1 cellular context compared by ENCODE assay signal in the genomic region with DNA sequence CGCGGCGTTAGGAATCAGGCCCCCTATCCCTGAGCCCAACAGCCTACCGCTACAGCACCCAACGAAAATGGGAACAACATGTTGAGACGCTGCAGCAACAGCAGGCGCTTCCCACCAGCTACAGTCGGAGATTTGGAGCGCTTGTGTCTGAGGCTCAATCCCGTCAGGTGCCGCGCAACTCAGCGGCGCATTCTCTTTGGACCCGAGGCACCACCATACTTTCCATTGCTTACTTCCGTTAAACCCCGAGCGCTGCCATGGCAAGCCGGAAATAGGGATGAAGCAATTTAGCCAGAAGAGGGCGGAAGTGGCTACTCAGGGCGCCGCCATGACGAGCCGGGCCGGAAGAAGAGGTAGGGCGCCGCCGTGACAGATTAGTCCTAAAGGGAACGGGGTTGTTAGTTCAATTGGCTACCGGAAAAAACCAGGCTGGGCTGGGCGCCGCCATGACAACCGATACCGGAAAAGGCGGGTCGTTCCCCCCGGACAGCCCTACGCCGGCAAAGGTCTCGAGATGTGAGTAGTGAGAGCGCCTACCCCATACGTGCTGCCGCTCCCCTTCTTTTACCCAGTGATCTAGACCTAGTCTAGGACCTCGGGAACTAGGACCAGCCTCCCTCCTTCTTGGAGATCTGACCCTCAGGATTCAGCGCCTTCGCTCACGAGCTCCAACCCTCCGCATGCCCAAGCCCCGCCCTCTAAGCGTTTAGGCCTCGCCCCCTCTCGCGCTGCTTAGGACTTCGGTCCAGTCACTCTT.
A peak's percentile ranks its signal among the peaks of the same experiment; 100 is the strongest.
TF ChIP-seq lines count a peak whose summit lies in the region.

A gene with protein sequence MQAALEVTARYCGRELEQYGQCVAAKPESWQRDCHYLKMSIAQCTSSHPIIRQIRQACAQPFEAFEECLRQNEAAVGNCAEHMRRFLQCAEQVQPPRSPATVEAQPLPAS (plus strand): TSS at position 476 of the 757 bp plus-strand sequence. CDS start 39 bp downstream, at position 515.

TF ChIP-seq in GM23338, 12 proteins besides CTCF, POLR2A, EP300 and RAD21 (continued from another document):
- TF ChIP-seq, protein P1, sequence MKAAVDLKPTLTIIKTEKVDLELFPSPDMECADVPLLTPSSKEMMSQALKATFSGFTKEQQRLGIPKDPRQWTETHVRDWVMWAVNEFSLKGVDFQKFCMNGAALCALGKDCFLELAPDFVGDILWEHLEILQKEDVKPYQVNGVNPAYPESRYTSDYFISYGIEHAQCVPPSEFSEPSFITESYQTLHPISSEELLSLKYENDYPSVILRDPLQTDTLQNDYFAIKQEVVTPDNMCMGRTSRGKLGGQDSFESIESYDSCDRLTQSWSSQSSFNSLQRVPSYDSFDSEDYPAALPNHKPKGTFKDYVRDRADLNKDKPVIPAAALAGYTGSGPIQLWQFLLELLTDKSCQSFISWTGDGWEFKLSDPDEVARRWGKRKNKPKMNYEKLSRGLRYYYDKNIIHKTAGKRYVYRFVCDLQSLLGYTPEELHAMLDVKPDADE (IDR thresholded peaks at IDR 0.05): peak; percentile 94
- TF ChIP-seq, protein P2, sequence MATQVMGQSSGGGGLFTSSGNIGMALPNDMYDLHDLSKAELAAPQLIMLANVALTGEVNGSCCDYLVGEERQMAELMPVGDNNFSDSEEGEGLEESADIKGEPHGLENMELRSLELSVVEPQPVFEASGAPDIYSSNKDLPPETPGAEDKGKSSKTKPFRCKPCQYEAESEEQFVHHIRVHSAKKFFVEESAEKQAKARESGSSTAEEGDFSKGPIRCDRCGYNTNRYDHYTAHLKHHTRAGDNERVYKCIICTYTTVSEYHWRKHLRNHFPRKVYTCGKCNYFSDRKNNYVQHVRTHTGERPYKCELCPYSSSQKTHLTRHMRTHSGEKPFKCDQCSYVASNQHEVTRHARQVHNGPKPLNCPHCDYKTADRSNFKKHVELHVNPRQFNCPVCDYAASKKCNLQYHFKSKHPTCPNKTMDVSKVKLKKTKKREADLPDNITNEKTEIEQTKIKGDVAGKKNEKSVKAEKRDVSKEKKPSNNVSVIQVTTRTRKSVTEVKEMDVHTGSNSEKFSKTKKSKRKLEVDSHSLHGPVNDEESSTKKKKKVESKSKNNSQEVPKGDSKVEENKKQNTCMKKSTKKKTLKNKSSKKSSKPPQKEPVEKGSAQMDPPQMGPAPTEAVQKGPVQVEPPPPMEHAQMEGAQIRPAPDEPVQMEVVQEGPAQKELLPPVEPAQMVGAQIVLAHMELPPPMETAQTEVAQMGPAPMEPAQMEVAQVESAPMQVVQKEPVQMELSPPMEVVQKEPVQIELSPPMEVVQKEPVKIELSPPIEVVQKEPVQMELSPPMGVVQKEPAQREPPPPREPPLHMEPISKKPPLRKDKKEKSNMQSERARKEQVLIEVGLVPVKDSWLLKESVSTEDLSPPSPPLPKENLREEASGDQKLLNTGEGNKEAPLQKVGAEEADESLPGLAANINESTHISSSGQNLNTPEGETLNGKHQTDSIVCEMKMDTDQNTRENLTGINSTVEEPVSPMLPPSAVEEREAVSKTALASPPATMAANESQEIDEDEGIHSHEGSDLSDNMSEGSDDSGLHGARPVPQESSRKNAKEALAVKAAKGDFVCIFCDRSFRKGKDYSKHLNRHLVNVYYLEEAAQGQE (IDR thresholded peaks at IDR 0.05; ENCODE audit: unreplicated experiment): no peak
- TF ChIP-seq ZNF114 (CRISPR knock-in tag; IDR thresholded peaks at IDR 0.05): 0 out of 2 replicates have a peak, but pooled peaks have one; percentile 35
- TF ChIP-seq NANOG (IDR thresholded peaks at IDR 0.05; ENCODE audit: borderline replicate concordance): 0 out of 2 replicates have a peak, but pooled peaks have one; percentile 21
- TF ChIP-seq CREB1 (CRISPR knock-in tag; IDR thresholded peaks at IDR 0.05; ENCODE audit: low read depth): peak; percentile 80
